8 cellular contexts compared by ENCODE assay signal in the genomic region with DNA sequence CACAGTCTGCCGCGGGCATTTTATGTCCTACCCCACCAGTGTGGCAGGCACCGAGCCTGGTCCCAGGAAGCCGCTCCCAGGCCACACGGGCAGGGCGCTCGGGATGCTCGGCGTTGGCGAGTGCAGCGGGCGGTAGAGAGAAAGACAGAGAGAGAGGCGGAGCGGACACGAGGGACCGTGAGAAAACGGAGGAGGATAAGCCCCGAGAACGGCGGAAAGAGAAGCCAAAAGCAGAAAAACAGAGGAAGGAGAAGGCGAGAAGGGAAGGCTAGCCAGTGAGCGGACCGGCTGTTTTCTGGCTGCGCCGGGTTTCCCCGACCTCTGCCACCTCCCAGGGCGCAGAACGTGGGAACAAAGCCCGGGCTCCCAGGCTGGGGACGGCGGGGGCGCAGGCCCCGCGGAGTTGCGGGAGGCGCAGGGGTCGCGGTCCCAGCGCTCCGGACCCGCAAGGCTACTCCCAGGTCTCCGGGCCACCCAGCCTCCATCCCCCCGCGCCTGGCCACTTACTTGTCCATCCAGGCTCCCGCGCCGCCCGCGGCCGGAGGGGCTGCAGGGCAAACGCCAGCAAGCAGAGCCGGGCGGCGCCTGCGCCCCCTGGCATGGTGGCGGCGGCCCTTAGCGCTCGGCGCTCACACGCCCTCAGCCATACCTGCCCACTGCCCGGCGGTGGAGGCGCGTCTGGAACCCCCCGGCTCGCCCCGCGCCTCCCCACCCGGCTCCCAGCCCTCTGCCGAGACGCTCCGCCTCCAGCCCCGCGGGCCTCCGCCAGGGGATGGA. TPM values are rescaled to one million over a fixed set of nuclear protein-coding genes. Genes with fewer than 3 reads are reported as not detected.
DNase-seq lines count a peak whose midpoint lies in the region; ATAC-seq and TF ChIP-seq lines count a peak whose summit lies in the region.

Gene ADAM19 (minus strand): TSS at position 680 of the 777 bp plus-strand sequence. CDS start 79 bp downstream, at position 601.

- intact Hi-C loops in thyroid gland (cut with DNase I): no loop called here

- H3K9me3 ChIP-seq in mucosa of rectum (ENCODE audit: control insufficient read depth in 2 of 2, low read length in 2 of 2): no peaks in the 10 kb centered on the region
- no peaks in the 10 kb centered on the region for H3K9me3 ChIP-seq in thyroid gland

- peak within 1 kb of the TSS; percentile 76 to 86 for H3K9ac ChIP-seq in mucosa of rectum (ENCODE audit: low read depth in 1 of 2, low read length in 2 of 2)

- peak in 1 of 2 donors; percentile 42 for TF ChIP-seq POLR2A in thyroid gland (IDR thresholded peaks at IDR 0.05)

- ATAC-seq in GM19395 (IDR thresholded peaks at IDR 0.05; ENCODE audit: unreplicated experiment): peak; percentile 39

- H3K27me3 ChIP-seq in mucosa of rectum (ENCODE audit: control insufficient read depth in 2 of 2, insufficient read depth in 2 of 2, low read length in 2 of 2): no peaks in the 10 kb centered on the region
- H3K27me3 ChIP-seq in thyroid gland: no peaks in the 10 kb centered on the region

- peak within 1 kb of the TSS; percentile 72 to 73 for H3K4me3 ChIP-seq in mucosa of rectum (ENCODE audit: low read length in 2 of 2)
- H3K4me3 ChIP-seq in thyroid gland (replicated peaks in 1 of 3): peak within 1 kb of the TSS; percentile 60 to 71 (median 68)

- 0 to 1% methylated on average over 28 to 36 of the region's 76 CpGs for WGBS in thyroid gland, 2 donors

- H3K27ac ChIP-seq in epithelial cell of prostate (peak within 1 kb of the TSS; percentile 38), mucosa of rectum (ENCODE audit: low read depth in 2 of 2, low read length in 2 of 2) (peak within 1 kb of the TSS; percentile 77 to 82), thyroid gland (peak within 1 kb of the TSS; percentile 27 to 73 (median 61))

- TF ChIP-seq CTCF in thyroid gland (IDR thresholded peaks at IDR 0.05): no peak

- H3K36me3 ChIP-seq in mucosa of rectum (ENCODE audit: control insufficient read depth in 2 of 2, insufficient read depth in 2 of 2, low read length in 2 of 2) (no peaks in the 10 kb centered on the region), thyroid gland (no peaks in the 10 kb centered on the region)

- H3K4me1 ChIP-seq in mucosa of rectum (ENCODE audit: control insufficient read depth in 2 of 2, insufficient read depth in 2 of 2, low read length in 2 of 2) (peaks cover 13 to 14% of the 10 kb centered on the region in 2 donors), thyroid gland (peaks cover 0 to 11% of the 10 kb centered on the region in 2 donors)

- DNase-seq in AG08396 (ENCODE audit: low spot score) (peak; percentile 85), NCI-H2171 (lab: John Stamatoyannopoulos, UW) (peak; percentile 48), epithelial cell of prostate (ENCODE audit: low read depth, low spot score) (no peak), thyroid gland (peak; percentile 51 to 53), HPDE6-E6E7 (ENCODE audit: extremely low spot score) (no peak)
- peak; percentile 72 for DNase-seq in activated CD8-positive, alpha-beta memory T cell treated with anti-CD3 and anti-CD28 coated beads for 24 hours

RNA-seq across cellular contexts. Expression of gene ADAM19, which starts in this region (rescaled TPM):
- total RNA-seq in thyroid gland: 10 to 100 TPM in 2 of 4 donors, 1 to 10 TPM in 2; 6.4 to 15.2 (median 10.0) TPM

Comparison
In these comparisons a context has a peak if more than half of its experiments do, and no peak if none do; other contexts are left out.
1. DNase-seq: peak in AG08396 (single experiment), NCI-H2171 (single experiment), activated CD8-positive, alpha-beta memory T cell treated with anti-CD3 and anti-CD28 coated beads for 24 hours (single experiment) and thyroid gland (2 of 2); none in epithelial cell of prostate (single experiment) and HPDE6-E6E7 (single experiment).
2. Peak in every context shown above with its lines, with median percentiles within 50 percentile points of each other: H3K27ac ChIP-seq.